Comparison of ENCODE assay signal across 2 cellular contexts in genomic region chr5:147451125-147451524, GRCh38.
TF ChIP-seq lines count a peak whose summit lies in the region.

No MANE protein-coding gene starts in this region.

TF ChIP-seq in SK-N-SH, 30 proteins besides CTCF, POLR2A, EP300 and RAD21 (continued from another document):
- TF ChIP-seq USF1 (IDR thresholded peaks at IDR 0.05; ENCODE audit: borderline replicate concordance, low read depth) (no peak), CHD2 (IDR thresholded peaks at IDR 0.05; ENCODE audit: low read length, partially characterized antibody) (no peak), GATA2 (CRISPR knock-in tag; IDR thresholded peaks at IDR 0.05) (no peak)
- TF ChIP-seq, protein P1, sequence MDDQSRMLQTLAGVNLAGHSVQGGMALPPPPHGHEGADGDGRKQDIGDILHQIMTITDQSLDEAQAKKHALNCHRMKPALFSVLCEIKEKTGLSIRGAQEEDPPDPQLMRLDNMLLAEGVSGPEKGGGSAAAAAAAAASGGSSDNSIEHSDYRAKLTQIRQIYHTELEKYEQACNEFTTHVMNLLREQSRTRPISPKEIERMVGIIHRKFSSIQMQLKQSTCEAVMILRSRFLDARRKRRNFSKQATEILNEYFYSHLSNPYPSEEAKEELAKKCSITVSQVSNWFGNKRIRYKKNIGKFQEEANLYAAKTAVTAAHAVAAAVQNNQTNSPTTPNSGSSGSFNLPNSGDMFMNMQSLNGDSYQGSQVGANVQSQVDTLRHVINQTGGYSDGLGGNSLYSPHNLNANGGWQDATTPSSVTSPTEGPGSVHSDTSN (IDR thresholded peaks at IDR 0.05): no peak
- TF ChIP-seq, protein P2, sequence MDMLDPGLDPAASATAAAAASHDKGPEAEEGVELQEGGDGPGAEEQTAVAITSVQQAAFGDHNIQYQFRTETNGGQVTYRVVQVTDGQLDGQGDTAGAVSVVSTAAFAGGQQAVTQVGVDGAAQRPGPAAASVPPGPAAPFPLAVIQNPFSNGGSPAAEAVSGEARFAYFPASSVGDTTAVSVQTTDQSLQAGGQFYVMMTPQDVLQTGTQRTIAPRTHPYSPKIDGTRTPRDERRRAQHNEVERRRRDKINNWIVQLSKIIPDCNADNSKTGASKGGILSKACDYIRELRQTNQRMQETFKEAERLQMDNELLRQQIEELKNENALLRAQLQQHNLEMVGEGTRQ (IDR thresholded peaks at IDR 0.05; ENCODE audit: borderline replicate concordance, low read depth, low read length): no peak

TF ChIP-seq in SK-N-SH treated with all-trans-retinoic acid at 6 μM for 48 hours, 23 proteins besides CTCF, POLR2A, EP300 and RAD21 (continued from another document):
- TF ChIP-seq ZC3H10 (CRISPR knock-in tag; IDR thresholded peaks at IDR 0.05) (no peak), BACH2 (CRISPR knock-in tag; IDR thresholded peaks at IDR 0.05; ENCODE audit: borderline replicate concordance) (no peak), ZFP3 (CRISPR knock-in tag; IDR thresholded peaks at IDR 0.05) (no peak), ZNF565 (CRISPR knock-in tag; conservative IDR thresholded peaks at IDR 0.05; ENCODE audit: low read depth) (no peak), ZNF70 (CRISPR knock-in tag; IDR thresholded peaks at IDR 0.05) (no peak), RARB (CRISPR knock-in tag; IDR thresholded peaks at IDR 0.05) (no peak), ISL1 (CRISPR knock-in tag; IDR thresholded peaks at IDR 0.05) (no peak)
- TF ChIP-seq, protein P3, sequence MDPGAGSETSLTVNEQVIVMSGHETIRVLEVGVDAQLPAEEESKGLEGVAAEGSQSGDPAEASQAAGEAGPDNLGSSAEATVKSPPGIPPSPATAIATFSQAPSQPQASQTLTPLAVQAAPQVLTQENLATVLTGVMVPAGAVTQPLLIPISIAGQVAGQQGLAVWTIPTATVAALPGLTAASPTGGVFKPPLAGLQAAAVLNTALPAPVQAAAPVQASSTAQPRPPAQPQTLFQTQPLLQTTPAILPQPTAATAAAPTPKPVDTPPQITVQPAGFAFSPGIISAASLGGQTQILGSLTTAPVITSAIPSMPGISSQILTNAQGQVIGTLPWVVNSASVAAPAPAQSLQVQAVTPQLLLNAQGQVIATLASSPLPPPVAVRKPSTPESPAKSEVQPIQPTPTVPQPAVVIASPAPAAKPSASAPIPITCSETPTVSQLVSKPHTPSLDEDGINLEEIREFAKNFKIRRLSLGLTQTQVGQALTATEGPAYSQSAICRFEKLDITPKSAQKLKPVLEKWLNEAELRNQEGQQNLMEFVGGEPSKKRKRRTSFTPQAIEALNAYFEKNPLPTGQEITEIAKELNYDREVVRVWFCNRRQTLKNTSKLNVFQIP (CRISPR knock-in tag; IDR thresholded peaks at IDR 0.05; ENCODE audit: borderline replicate concordance, low read depth): no peak
TF ChIP-seq in SK-N-SH treated with all-trans-retinoic acid at 6 μM for 48 hours: peak in this region for 0.
